Comparison of ENCODE assay signal across 8 cellular contexts in genomic region chr4:109559625-109559982, GRCh38. TPM values are rescaled to one million over a fixed set of nuclear protein-coding genes. Genes with fewer than 3 reads are reported as not detected.
DNase-seq lines count a peak whose midpoint lies in the region; ATAC-seq, FAIRE-seq and TF ChIP-seq lines count a peak whose summit lies in the region.

No MANE protein-coding gene starts in this region.

- TF ChIP-seq RAD21 in HepG2 (CRISPR knock-in tag; IDR thresholded peaks at IDR 0.05): no peak

- POLR2A ChIA-PET in MCF 10A (lab: Yijun Ruan, JAX) (interaction anchor here (0.7 to 4.4 kb wide), 17 partner anchors 9 to 637 kb away, joined by 3 to 31 read pairs (median 3); partner anchors contain the start of genes CASP6, GAR1, PLA2G12A and SEC24B), HepG2 (lab: Yijun Ruan, JAX) (interaction anchor here (1.0 kb wide), 1 partner anchor 125 kb away, joined by 3 read pairs; no protein-coding TSS in a partner anchor)

- H3K79me2 ChIP-seq in HepG2 (ENCODE audit: insufficient read depth, low read length): no peaks in the 10 kb centered on the region

- peak overlapping the region; percentile 57 for H3K9ac ChIP-seq in HepG2 (ENCODE audit: insufficient read depth, low read depth, low read length)

- H3K4me1 ChIP-seq in HepG2 (ENCODE audit: insufficient read depth, low read length): peaks cover 12% of the 10 kb centered on the region

- in situ Hi-C loops in HepG2 (cut with HindIII; ENCODE audit: extremely low pct_ligation_motif_present, low pct_unique_long_range_greater_than_20kb): loop anchor here (25.0 kb wide), 1 partner anchor 253 kb away; the partner anchor contains the start of genes CFI and GAR1

- H3K9me3 ChIP-seq in HepG2 (ENCODE audit: low read length): no peaks in the 10 kb centered on the region

- BruUV-seq in MCF 10A (replicated peaks; lab: Mats Ljungman, UMichigan) (TSS peak; percentile 75), HepG2 (replicated peaks; lab: Mats Ljungman, UMichigan) (TSS peak; percentile 88)

- H3K4me3 ChIP-seq in HepG2 (replicated peaks in 1 of 3; ENCODE audit: insufficient read depth in 1 of 3, low read depth in 2 of 3, low read length in 3 of 3): peak overlapping the region; percentile 67 to 79 (median 69); a peak in 5 of 6 replicates

- H3K27me3 Mint-ChIP-seq in MCF 10A (ENCODE audit: insufficient read depth, unreplicated experiment): no peaks in the 10 kb centered on the region

- no peaks in the 10 kb centered on the region for H3K36me3 ChIP-seq in HepG2 (replicated peaks in 1 of 2; ENCODE audit: control insufficient read depth in 1 of 2, insufficient read depth in 2 of 2, low read length in 2 of 2)

- peaks cover 10% of the 10 kb centered on the region for H3K4me1 Mint-ChIP-seq in MCF 10A (ENCODE audit: insufficient read depth, unreplicated experiment)

- no peaks in the 10 kb centered on the region for H3K9me3 Mint-ChIP-seq in MCF 10A (ENCODE audit: unreplicated experiment)

- intact Hi-C loops in MCF 10A (cut with micrococcal nuclease): no loop called here
- intact Hi-C loops in HepG2 (cut with micrococcal nuclease; ENCODE audit: unreplicated experiment): no loop called here

- ATAC-seq in GM18907 (IDR thresholded peaks at IDR 0.05; ENCODE audit: unreplicated experiment) (peak; percentile 31), HG03066 (IDR thresholded peaks at IDR 0.05; ENCODE audit: low read depth, unreplicated experiment) (peak; percentile 11), HepG2 (peak; percentile 55)

- CTCF ChIA-PET in MCF 10A (lab: Yijun Ruan, JAX): interaction anchor here (0.5 to 2.9 kb wide), 4 partner anchors 16 to 137 kb away, joined by 3 to 8 read pairs (median 4); no protein-coding TSS in a partner anchor
- CTCF ChIA-PET in HepG2 (lab: Yijun Ruan, JAX; ENCODE audit: low intra/inter-chr PET ratio, low total read pairs): no interaction called here

- peak; percentile 10 for DNase-seq in 8988T
- peak; percentile 32 for DNase-seq in SW480 (ENCODE audit: low spot score)
- DNase-seq in MCF 10A (ENCODE audit: unreplicated experiment): no peak
- DNase-seq in HepG2 (ENCODE audit: low spot score): no peak
- DNase-seq in stimulated activated CD8-positive, alpha-beta memory T cell treated with anti-CD3 and anti-CD28 coated beads, Interleukin-15, amount 100 ng/mL, for 24 hours (ENCODE audit: low read depth): peak; percentile 20
- DNase-seq in occipital lobe (lab: John Stamatoyannopoulos, UW): no peak

- H4K20me1 ChIP-seq in HepG2 (ENCODE audit: insufficient read depth, low read length): no peaks in the 10 kb centered on the region

- H3K4me2 ChIP-seq in HepG2 (ENCODE audit: low read depth, low read length): peak overlapping the region; percentile 87

- no peaks in the 10 kb centered on the region for H3K27me3 ChIP-seq in HepG2 (ENCODE audit: control insufficient read depth in 1 of 2, insufficient read depth in 2 of 2, low read length in 2 of 2)

- H3K27ac ChIP-seq in HepG2 (ENCODE audit: extremely low read length, insufficient read depth, low read length): no peak overlapping the region

- H3K36me3 Mint-ChIP-seq in MCF 10A (ENCODE audit: insufficient read depth, unreplicated experiment): peaks cover 7% of the 10 kb centered on the region

- FAIRE-seq in HepG2 (lab: Jason Lieb, UNC): no peak

- no peak for TF ChIP-seq POLR2A in HepG2 (IDR thresholded peaks at IDR 0.05; ENCODE audit: insufficient read depth in 1 of 2, low read depth in 2 of 2, low read length in 2 of 2)

- no peak for TF ChIP-seq EP300 in HepG2 (IDR thresholded peaks at IDR 0.05; ENCODE audit: low read depth in 2 of 2, low read length in 2 of 2)
- TF ChIP-seq EP300 in HepG2 (CRISPR knock-in tag; IDR thresholded peaks at IDR 0.05; ENCODE audit: borderline replicate concordance): no peak

- TF ChIP-seq CTCF in MCF 10A (IDR thresholded peaks at IDR 0.05; ENCODE audit: unreplicated experiment): no peak
- TF ChIP-seq CTCF in HepG2 (CRISPR knock-in tag; IDR thresholded peaks at IDR 0.05): no peak

- peak overlapping the region; percentile 80 for H3K4me3 Mint-ChIP-seq in MCF 10A (ENCODE audit: unreplicated experiment)

- H3K27ac Mint-ChIP-seq in MCF 10A (ENCODE audit: low read depth, unreplicated experiment): no peak overlapping the region

- 7% methylated on average over 7 of the region's 27 CpGs for WGBS in HepG2 (ENCODE audit: low lambda C conversion rate)

- no peak overlapping the region for H2AFZ ChIP-seq in HepG2 (ENCODE audit: low read length)

TF ChIP-seq in HepG2, 621 proteins besides CTCF, POLR2A, EP300 and RAD21 (continues in another document):
- TF ChIP-seq ZNF605 (CRISPR knock-in tag; IDR thresholded peaks at IDR 0.05): 0 out of 2 replicates have a peak, but pooled peaks have one; percentile 28
- no peak for TF ChIP-seq ZNF766 (CRISPR knock-in tag; IDR thresholded peaks at IDR 0.05; ENCODE audit: borderline replicate concordance)
- TF ChIP-seq KMT2A (CRISPR knock-in tag; IDR thresholded peaks at IDR 0.05): 0 out of 2 replicates have a peak, but pooled peaks have one; percentile 24
- TF ChIP-seq ZBTB46 (CRISPR knock-in tag; IDR thresholded peaks at IDR 0.05; ENCODE audit: borderline replicate concordance): no peak
- no peak for TF ChIP-seq ZNF343 (CRISPR knock-in tag; IDR thresholded peaks at IDR 0.05)
- TF ChIP-seq ZNF619 (CRISPR knock-in tag; IDR thresholded peaks at IDR 0.05): 0 out of 2 replicates have a peak, but pooled peaks have one; percentile 3
- TF ChIP-seq CREB3 (CRISPR knock-in tag; IDR thresholded peaks at IDR 0.05): no peak
- peak; percentile 44; the same call in 1 of the 2 replicates for TF ChIP-seq EED (CRISPR knock-in tag; IDR thresholded peaks at IDR 0.05)
- TF ChIP-seq HMGXB4 (CRISPR knock-in tag; IDR thresholded peaks at IDR 0.05; ENCODE audit: borderline replicate concordance in 1 of 2, low read depth in 1 of 2): 0 out of 4 replicates have a peak, but pooled peaks of 1 of the 2 experiments have one; percentile 4
- 0 out of 2 replicates have a peak, but pooled peaks have one; percentile 27 for TF ChIP-seq NAIF1 (CRISPR knock-in tag; IDR thresholded peaks at IDR 0.05; ENCODE audit: borderline replicate concordance)
- no peak for TF ChIP-seq PTBP1 (IDR thresholded peaks at IDR 0.05; ENCODE audit: low read depth, low read length, poor library complexity, severe bottlenecking)

RNA-seq across cellular contexts. Expression of gene MCUB, which starts 0.4 kb away (rescaled TPM):
- total RNA-seq in MCF 10A (2022) (11.0 and 16.3 TPM in 2 replicates), HepG2 (2016; rRNA removed; fragmentation: Illumina TruSeq; extraction: Trizol) (0.95 and 1.4 TPM in 2 replicates), occipital lobe (44.9 TPM)
- total RNA-seq in HepG2 (2016; cell fraction: cytosol; rRNA removed; fragmentation: Illumina TruSeq; extraction: Trizol; ENCODE audit: low read depth): 0.91 and 1.7 TPM in 2 replicates
- total RNA-seq in HepG2 (2016; cell fraction: insoluble cytoplasmic fraction; rRNA removed; fragmentation: Illumina TruSeq; extraction: Trizol): 0.58 and 0.73 TPM in 2 replicates
- 1.9 and 2.2 TPM in 2 replicates for total RNA-seq in HepG2 (2016; cell fraction: membrane; rRNA removed; fragmentation: Illumina TruSeq; extraction: Trizol)
- total RNA-seq in HepG2 (2016; cell fraction: nucleus; rRNA removed; fragmentation: Illumina TruSeq; extraction: Trizol): 1.3 and 2.3 TPM in 2 replicates
- polyA plus RNA-seq in HepG2 (2011; rRNA removed): 1.7 and 2.2 TPM in 2 replicates
- polyA plus RNA-seq in HepG2 (2011; cell fraction: cytosol; rRNA removed): 1.6 and 2.5 TPM in 2 replicates
- 2.4 and 2.7 TPM in 2 replicates for polyA plus RNA-seq in HepG2 (2011; cell fraction: nucleus; rRNA removed)
- 0.73 and 0.87 TPM in 2 replicates for polyA plus RNA-seq in HepG2 (2012)
- polyA plus RNA-seq in HepG2 (2016; cell fraction: cytosol; fragmentation: Illumina TruSeq; extraction: Trizol; ENCODE audit: low read depth): 2.0 and 2.2 TPM in 2 replicates
- 0.76 and 1.8 TPM in 2 replicates for polyA plus RNA-seq in HepG2 (2016; cell fraction: insoluble cytoplasmic fraction; fragmentation: Illumina TruSeq; extraction: Trizol; ENCODE audit: low read depth)
- 1.1 and 1.5 TPM in 2 replicates for polyA plus RNA-seq in HepG2 (2016; cell fraction: membrane; fragmentation: Illumina TruSeq; extraction: Trizol; ENCODE audit: low read depth)
- 1.5 and 1.9 TPM in 2 replicates for polyA plus RNA-seq in HepG2 (2016; cell fraction: nucleus; fragmentation: Illumina TruSeq; extraction: Trizol; ENCODE audit: insufficient read depth, low read depth)
- polyA minus RNA-seq in HepG2 (2011; rRNA and poly(A)+ RNA removed; ENCODE audit: low replicate concordance): 2.3 and 5.6 TPM in 2 replicates
- 1.2 and 2.8 TPM in 2 replicates for polyA minus RNA-seq in HepG2 (2011; cell fraction: cytosol; rRNA and poly(A)+ RNA removed)
- polyA minus RNA-seq in HepG2 (2011; cell fraction: nucleus; rRNA and poly(A)+ RNA removed): 1.5 and 2.4 TPM in 2 replicates

Comparison
In these comparisons a context has a peak if more than half of its experiments do, and no peak if none do; other contexts are left out.
1. DNase-seq: peak in 8988T (single experiment), SW480 (single experiment) and stimulated activated CD8-positive, alpha-beta memory T cell treated with anti-CD3 and anti-CD28 coated beads, Interleukin-15, amount 100 ng/mL, for 24 hours (single experiment); none in MCF 10A (single experiment), HepG2 (single experiment) and occipital lobe (single experiment).
2. Peak in every context shown above with its lines, with median percentiles within 50 percentile points of each other: ATAC-seq.